8 cellular contexts compared by ENCODE assay signal in the genomic region with DNA sequence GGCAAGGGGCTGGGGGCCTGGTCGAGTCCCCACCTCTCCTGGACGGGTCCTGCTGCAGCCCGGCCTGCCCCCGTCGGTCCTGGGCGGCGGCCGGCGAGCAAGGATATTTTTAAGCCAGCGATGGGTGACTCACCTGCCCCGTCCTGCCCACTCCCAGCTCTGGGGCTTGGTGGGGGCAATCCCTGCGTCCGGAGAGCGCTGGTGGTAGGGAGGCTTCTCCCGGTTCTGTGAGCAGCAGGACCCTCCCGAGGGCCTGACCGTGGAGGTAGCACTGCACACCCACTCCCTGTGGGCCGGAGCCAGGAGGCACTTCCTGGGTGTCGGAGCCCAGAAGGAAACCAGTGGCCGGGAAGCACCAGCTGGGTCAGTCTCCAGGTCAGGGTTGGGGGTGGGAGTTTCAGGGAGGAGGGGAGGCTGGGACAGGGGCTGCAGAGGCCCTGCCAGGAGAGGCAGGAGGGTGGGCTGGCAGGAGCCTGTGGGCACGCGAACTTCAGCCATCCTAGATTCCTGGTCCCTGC. TPM values are rescaled to one million over a fixed set of nuclear protein-coding genes. Genes with fewer than 3 reads are reported as not detected.
A peak's percentile ranks its signal among the peaks of the same experiment; 100 is the strongest.
DNase-seq lines count a peak whose midpoint lies in the region; ATAC-seq and TF ChIP-seq lines count a peak whose summit lies in the region.

No MANE protein-coding gene starts in this region.

- peaks cover 42% of the 10 kb centered on the region for H3K4me1 ChIP-seq in NT2/D1 (ENCODE audit: insufficient read depth, insufficient read length)
- peaks cover 36% of the 10 kb centered on the region for H3K4me1 ChIP-seq in ovary (ENCODE audit: insufficient read depth)

- H3K4me3 ChIP-seq in NT2/D1 (ENCODE audit: insufficient read length, low read depth), result peak overlapping the region; percentile 53
- H3K4me3 ChIP-seq in fibroblast of pulmonary artery (replicated peaks; ENCODE audit: low read depth, low read length), result peak overlapping the region; percentile 55
- peak overlapping the region; percentile 70 for H3K4me3 ChIP-seq in ovary

- no peak overlapping the region for H3K4me3 Mint-ChIP-seq in natural killer cell treated with Interleukin-12 subunit alpha and Interleukin-12 subunit beta and Interleukin-15 and Interleukin-18, amount 100 ng/mL, for 72 hours
- no peak overlapping the region for H3K4me3 Mint-ChIP-seq in T-helper 17 cell

- H3K27me3 Mint-ChIP-seq in natural killer cell treated with Interleukin-12 subunit alpha and Interleukin-12 subunit beta and Interleukin-15 and Interleukin-18, amount 100 ng/mL, for 72 hours, result peaks cover 0 to 6% of the 10 kb centered on the region in 2 donors
- H3K27me3 Mint-ChIP-seq in T-helper 17 cell, result peaks cover 16% of the 10 kb centered on the region

- H3K9me3 Mint-ChIP-seq in natural killer cell treated with Interleukin-12 subunit alpha and Interleukin-12 subunit beta and Interleukin-15 and Interleukin-18, amount 100 ng/mL, for 72 hours, result no peaks in the 10 kb centered on the region

- peak; percentile 80 for DNase-seq in AG20443 (ENCODE audit: low spot score)
- DNase-seq in NT2/D1 (ENCODE audit: low read depth, low spot score), result no peak
- DNase-seq in fibroblast of pulmonary artery (ENCODE audit: low read depth), result no peak
- DNase-seq in ovary, result peak; percentile 38 to 67 (median 62)
- no peak for DNase-seq in natural killer cell treated with Interleukin-12 subunit alpha and Interleukin-12 subunit beta and Interleukin-15 and Interleukin-18, amount 100 ng/mL, for 72 hours (ENCODE audit: low spot score)
- no peak for DNase-seq in NCI-H2196 (lab: John Stamatoyannopoulos, UW; ENCODE audit: unreplicated experiment)
- no peak for DNase-seq in T-helper 17 cell

- TF ChIP-seq CTCF in fibroblast of pulmonary artery (IDR thresholded peaks at IDR 0.05; ENCODE audit: low read length, missing control alignments) (no peak), ovary (IDR thresholded peaks at IDR 0.05) (no peak)

- no peak overlapping the region for H3K27ac Mint-ChIP-seq in natural killer cell treated with Interleukin-12 subunit alpha and Interleukin-12 subunit beta and Interleukin-15 and Interleukin-18, amount 100 ng/mL, for 72 hours
- no peak overlapping the region for H3K27ac Mint-ChIP-seq in T-helper 17 cell

- H3K27me3 ChIP-seq in NT2/D1 (ENCODE audit: insufficient read depth, insufficient read length), result peaks cover 7% of the 10 kb centered on the region
- no peaks in the 10 kb centered on the region for H3K27me3 ChIP-seq in ovary

- TF ChIP-seq POLR2A in ovary (IDR thresholded peaks at IDR 0.05), result no peak

- H3K4me1 Mint-ChIP-seq in natural killer cell treated with Interleukin-12 subunit alpha and Interleukin-12 subunit beta and Interleukin-15 and Interleukin-18, amount 100 ng/mL, for 72 hours (ENCODE audit: low read depth in 2 of 2), result peaks cover 0 to 11% of the 10 kb centered on the region in 2 donors
- H3K4me1 Mint-ChIP-seq in T-helper 17 cell, result peaks cover 12% of the 10 kb centered on the region

- WGBS in ovary, 3 donors, result 3 to 7% (median 5%) methylated on average over 16 to 22 of the region's 22 CpGs

- TF ChIP-seq EP300 in ovary (IDR thresholded peaks at IDR 0.05), result no peak

- H3K9ac ChIP-seq in NT2/D1 (ENCODE audit: insufficient read length, low read depth), result peak overlapping the region; percentile 90

- intact Hi-C loops in ovary (cut with DNase I), result loop anchor here in 1 of 4 donors (5.0 kb wide), 1 partner anchor 1201 kb away; no protein-coding TSS in a partner anchor

- ATAC-seq in natural killer cell treated with Interleukin-12 subunit alpha and Interleukin-12 subunit beta and Interleukin-15 and Interleukin-18, amount 100 ng/mL, for 72 hours, result no peak
- ATAC-seq in T-helper 17 cell (no peak), GM18909 (IDR thresholded peaks at IDR 0.05; ENCODE audit: poor library complexity, unreplicated experiment) (no peak)

- peak overlapping the region; percentile 31 to 61 for H3K27ac ChIP-seq in ovary

- H3K36me3 Mint-ChIP-seq in natural killer cell treated with Interleukin-12 subunit alpha and Interleukin-12 subunit beta and Interleukin-15 and Interleukin-18, amount 100 ng/mL, for 72 hours, result no peaks in the 10 kb centered on the region
- no peaks in the 10 kb centered on the region for H3K36me3 Mint-ChIP-seq in T-helper 17 cell (ENCODE audit: low read depth)

- H3K36me3 ChIP-seq in NT2/D1 (ENCODE audit: insufficient read depth, insufficient read length, low read length) (peaks cover 46% of the 10 kb centered on the region), ovary (no peaks in the 10 kb centered on the region)

- H3K9me3 ChIP-seq in NT2/D1 (ENCODE audit: insufficient read depth, low read length), result no peaks in the 10 kb centered on the region
- H3K9me3 ChIP-seq in ovary, result no peaks in the 10 kb centered on the region
- no peaks in the 10 kb centered on the region for H3K9me3 ChIP-seq in T-helper 17 cell (ENCODE audit: control insufficient read depth, low read length, poor library complexity, severe bottlenecking)

RNA-seq across cellular contexts. Expression of a gene that starts 0.5 kb away (rescaled TPM):
- 10 to 100 TPM; 20.6 to 57.9 (median 34.2) TPM for total RNA-seq in ovary
- 10 to 100 TPM in 1 of 2 donors, 1 to 10 TPM in 1; 5.9 to 17.4 TPM for polyA plus RNA-seq in ovary
- total RNA-seq in natural killer cell treated with Interleukin-12 subunit alpha and Interleukin-12 subunit beta and Interleukin-15 and Interleukin-18, amount 100 ng/mL, for 72 hours, result 10 to 100 TPM in 1 of 2 donors, 1 to 10 TPM in 1; 2.9 to 13.0 TPM
- total RNA-seq in T-helper 17 cell, result 10 to 100 TPM in 1 of 2 donors, 1 to 10 TPM in 1; 6.8 to 11.7 TPM

RNA-seq across cellular contexts. Expression of a gene that starts 10.9 kb away (rescaled TPM):
- total RNA-seq in ovary, result 10 to 100 TPM; 15.4 to 38.0 (median 30.5) TPM
- polyA plus RNA-seq in ovary, result 10 to 100 TPM; 28.9 to 37.6 TPM
- total RNA-seq in natural killer cell treated with Interleukin-12 subunit alpha and Interleukin-12 subunit beta and Interleukin-15 and Interleukin-18, amount 100 ng/mL, for 72 hours, result 10 to 100 TPM; 15.3 to 20.3 TPM
- total RNA-seq in T-helper 17 cell, result 10 to 100 TPM; 20.8 to 21.3 TPM

RNA-seq across cellular contexts. Expression of a gene that starts 11.5 kb away (rescaled TPM):
- total RNA-seq in ovary, result 10 to 100 TPM; 15.5 to 43.4 (median 34.1) TPM
- polyA plus RNA-seq in ovary, result 10 to 100 TPM; 10.2 to 23.9 TPM
- 10 to 100 TPM; 23.2 to 83.6 TPM for total RNA-seq in natural killer cell treated with Interleukin-12 subunit alpha and Interleukin-12 subunit beta and Interleukin-15 and Interleukin-18, amount 100 ng/mL, for 72 hours
- total RNA-seq in T-helper 17 cell, result 10 to 100 TPM; 55.3 to 77.1 TPM

RNA-seq across cellular contexts. Expression of a gene that starts 40.8 kb away (rescaled TPM):
- total RNA-seq in ovary (100 to 1,000 TPM in 6 of 7 donors, 10 to 100 TPM in 1; 75.0 to 134 (median 117) TPM), T-helper 17 cell (100 to 1,000 TPM in 1 of 2 donors, 10 to 100 TPM in 1; 60.4 to 102 TPM)
- 100 to 1,000 TPM in 1 of 2 donors, 10 to 100 TPM in 1; 76.8 to 103 TPM for polyA plus RNA-seq in ovary
- 100 to 1,000 TPM; 201 to 242 TPM for total RNA-seq in natural killer cell treated with Interleukin-12 subunit alpha and Interleukin-12 subunit beta and Interleukin-15 and Interleukin-18, amount 100 ng/mL, for 72 hours

Comparison
In these comparisons a context has a peak if more than half of its experiments do, and no peak if none do; other contexts are left out.
1. DNase-seq: peak in AG20443 (single experiment) and ovary (5 of 5); none in NT2/D1 (single experiment), fibroblast of pulmonary artery (single experiment), natural killer cell treated with Interleukin-12 subunit alpha and Interleukin-12 subunit beta and Interleukin-15 and Interleukin-18, amount 100 ng/mL, for 72 hours (single experiment), NCI-H2196 (single experiment) and T-helper 17 cell (0 of 3).
2. Peak in every context shown above with its lines, with median percentiles within 50 percentile points of each other: H3K4me3 ChIP-seq.